ENCODE assay signal across 16 cellular contexts in the genomic region with DNA sequence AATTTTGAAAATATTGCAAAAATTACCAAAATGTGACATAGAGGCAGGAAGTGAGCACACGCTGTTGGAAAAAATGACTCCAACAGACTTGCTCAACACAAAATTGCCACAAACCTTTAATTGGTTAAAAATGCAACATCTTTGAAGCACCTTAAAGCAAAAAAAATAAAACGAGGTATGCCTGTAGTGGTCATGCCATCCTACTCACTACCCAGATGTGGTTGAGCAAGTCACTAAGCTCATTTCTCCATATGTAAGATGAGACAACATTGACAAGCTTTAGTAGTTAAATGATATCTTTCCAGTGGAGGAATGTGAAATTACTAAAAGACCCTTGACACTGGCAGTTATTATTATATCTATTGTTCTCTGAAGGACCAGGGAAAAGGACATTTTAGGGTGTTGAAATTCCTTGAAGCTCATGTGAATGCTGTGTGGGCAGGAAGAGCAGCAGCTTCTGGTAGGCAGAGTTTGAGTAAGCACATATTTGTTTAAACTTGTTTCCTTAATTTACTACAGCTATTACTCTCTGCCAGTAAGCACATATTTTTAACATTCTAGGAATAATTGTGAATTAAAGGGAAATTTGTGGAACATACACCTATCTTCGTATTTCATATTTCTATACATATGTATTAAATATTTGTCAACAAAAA.
"Had no signal": no experiment of that assay in that cellular context is flagged by ENCODE, and none has a peak within 500 bp of the region (broad histone marks: within the 10 kb centered on the region; RNA-seq: fewer than 3 reads in every experiment).

No MANE protein-coding gene starts in this region.

- ATAC-seq: effector memory CD8-positive, alpha-beta T cell; gastrocnemius medialis; heart right ventricle; naive thymus-derived CD8-positive, alpha-beta T cell; sciatic nerve had no signal

- H3K27ac Mint-ChIP-seq: dendritic cell treated with granulocyte-macrophage colony-stimulating factor and Interleukin-4, amounts not matched to agents 40 ng/mL and 50 ng/mL, for 4 days; effector memory CD8-positive, alpha-beta T cell; naive thymus-derived CD8-positive, alpha-beta T cell had no signal

- H3K27me3 ChIP-seq: gastrocnemius medialis, heart right ventricle, neutrophil, tibial artery, upper lobe of left lung, uterus had no signal

- H3K36me3 ChIP-seq: gastrocnemius medialis, heart right ventricle, neutrophil, tibial artery, upper lobe of left lung, uterus had no signal

- H3K27ac ChIP-seq: gastrocnemius medialis, heart right ventricle, neutrophil, tibial artery, upper lobe of left lung, uterus had no signal

- H3K9me3 ChIP-seq: gastrocnemius medialis, neutrophil, tibial artery, upper lobe of left lung, uterus had no signal

- H3K4me3 ChIP-seq: gastrocnemius medialis, heart right ventricle, tibial artery, upper lobe of left lung, uterus had no signal

- H3K9me3 Mint-ChIP-seq: dendritic cell treated with granulocyte-macrophage colony-stimulating factor and Interleukin-4, amounts not matched to agents 40 ng/mL and 50 ng/mL, for 4 days; naive thymus-derived CD8-positive, alpha-beta T cell had no signal

- H3K4me3 Mint-ChIP-seq: dendritic cell treated with granulocyte-macrophage colony-stimulating factor and Interleukin-4, amounts not matched to agents 40 ng/mL and 50 ng/mL, for 4 days; effector memory CD8-positive, alpha-beta T cell; naive thymus-derived CD8-positive, alpha-beta T cell had no signal

- DNase-seq: effector memory CD8-positive, alpha-beta T cell; erythroblast; gastrocnemius medialis; heart right ventricle; hypothalamus; kidney glomerular epithelial cell; naive thymus-derived CD8-positive, alpha-beta T cell; stimulated activated CD4-positive, alpha-beta T cell treated with anti-CD3 and anti-CD28 coated beads, Interleukin-2, amount 100 ng/mL, for 24 hours; stimulated activated CD4-positive, alpha-beta T cell treated with anti-CD3 and anti-CD28 coated beads, Interleukin-4, amount 100 ng/mL, for 4 hours; stimulated activated naive CD4-positive, alpha-beta T cell; tibial artery; upper lobe of left lung; uterus had no signal

- H3K4me1 ChIP-seq: gastrocnemius medialis, heart right ventricle, tibial artery, upper lobe of left lung, uterus had no signal

- H3K4me1 Mint-ChIP-seq: naive thymus-derived CD8-positive, alpha-beta T cell had no signal

- H3K36me3 Mint-ChIP-seq: naive thymus-derived CD8-positive, alpha-beta T cell had no signal

- H3K27me3 Mint-ChIP-seq: dendritic cell treated with granulocyte-macrophage colony-stimulating factor and Interleukin-4, amounts not matched to agents 40 ng/mL and 50 ng/mL, for 4 days had no signal
